ENCODE assay signal across 15 cellular contexts in the genomic region with DNA sequence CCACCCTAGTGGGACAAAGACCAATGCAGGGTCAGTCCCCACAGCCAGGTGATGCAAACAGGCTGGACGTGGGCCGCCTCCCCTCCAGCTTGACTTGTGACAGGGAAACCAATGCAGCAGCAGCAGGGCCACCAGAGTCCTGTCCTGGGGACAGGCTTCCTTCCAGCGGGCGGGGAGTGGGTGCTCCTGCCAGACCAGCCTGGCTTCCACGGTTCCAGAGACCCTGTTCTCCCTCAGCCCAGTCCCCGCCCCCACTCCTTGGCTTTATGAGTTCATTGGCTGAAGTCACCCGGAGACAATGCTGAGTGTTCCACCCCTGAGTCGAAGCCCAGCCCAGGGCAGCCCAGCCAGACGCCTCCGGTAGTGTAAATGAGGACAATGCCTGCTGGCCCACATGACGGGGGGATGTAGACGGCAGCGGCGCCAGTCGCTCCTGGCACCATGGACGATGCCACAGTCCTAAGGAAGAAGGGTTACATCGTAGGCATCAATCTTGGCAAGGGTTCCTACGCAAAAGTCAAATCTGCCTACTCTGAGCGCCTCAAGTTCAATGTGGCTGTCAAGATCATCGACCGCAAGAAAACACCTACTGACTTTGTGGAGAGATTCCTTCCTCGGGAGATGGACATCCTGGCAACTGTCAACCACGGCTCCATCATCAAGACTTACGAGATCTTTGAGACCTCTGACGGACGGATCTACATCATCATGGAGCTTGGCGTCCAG. TPM values are rescaled to one million over a fixed set of nuclear protein-coding genes. Genes with fewer than 3 reads are reported as not detected.
"Had no signal": no experiment of that assay in that cellular context is flagged by ENCODE, and none has a peak within 500 bp of the region (broad histone marks: within the 10 kb centered on the region; RNA-seq: fewer than 3 reads in every experiment).

TSS of gene TSSK2 (plus strand) at position 350 of the 726 bp plus-strand sequence. CDS start at position 442, 92 bp downstream.

- DNase-seq: activated naive CD4-positive, alpha-beta T cell treated with Interleukin-2 at 50 U/mL for 16 hours; effector memory CD8-positive, alpha-beta T cell; mesenchymal stem cell; sigmoid colon; stimulated activated CD4-positive, alpha-beta T cell treated with anti-CD3 and anti-CD28 coated beads, Interleukin-12 subunit alpha, Interleukin-12 subunit beta, amount 100 ng/mL, for 4 hours; stimulated activated naive CD4-positive, alpha-beta T cell treated with Interleukin-2 at 50 U/mL for 16 hours; T1000 had no signal

- H3K9me3 ChIP-seq: sigmoid colon, upper lobe of left lung had no signal

- H3K27ac ChIP-seq: sigmoid colon, upper lobe of left lung had no signal

- H3K27ac Mint-ChIP-seq: nephron had no signal

- H3K4me3 ChIP-seq: sigmoid colon, upper lobe of left lung had no signal

- H3K4me1 ChIP-seq: sigmoid colon, upper lobe of left lung had no signal

- FAIRE-seq: islet of Langerhans had no signal

- H3K27me3 ChIP-seq: sigmoid colon, upper lobe of left lung had no signal

- H3K4me3 Mint-ChIP-seq: effector memory CD8-positive, alpha-beta T cell; nephron had no signal

- H3K4me1 Mint-ChIP-seq: nephron had no signal

- ATAC-seq: effector memory CD8-positive, alpha-beta T cell; esophagus mucosa; left lobe of liver had no signal

- H3K9me3 Mint-ChIP-seq: effector memory CD8-positive, alpha-beta T cell; nephron had no signal

RNA-seq across cellular contexts. Expression of gene TSSK2, which starts in this region (rescaled TPM):
- total RNA-seq: cardiac septum, esophagus mucosa, fibroblast of villous mesenchyme, left lobe of liver, osteocyte, sigmoid colon, upper lobe of left lung had no signal
